36 cellular contexts compared by ENCODE assay signal in genomic region chr7:71659622-71660021, GRCh38.
"Had no signal": no experiment of that assay in that cellular context is flagged by ENCODE, and none has a peak within 500 bp of the region (broad histone marks: within the 10 kb centered on the region; RNA-seq: fewer than 3 reads in every experiment).

No MANE protein-coding gene starts in this region.

- H3K27me3 ChIP-seq: adrenal gland, ascending aorta, breast epithelium, cardiac muscle cell, esophagus muscularis mucosa, foreskin keratinocyte, gastrocnemius medialis had no signal

- H3K4me1 Mint-ChIP-seq: activated B cell treated with CpG ODN at 0.5 μM for 24 hours; activated naive CD4-positive, alpha-beta T cell treated with anti-CD3 and anti-CD28 coated beads, Interleukin-2, amount 50 U/mL, for 24 hours; activated naive CD8-positive, alpha-beta T cell treated with anti-CD3 and anti-CD28 coated beads for 36 hours; activated naive CD8-positive, alpha-beta T cell treated with anti-CD3 and anti-CD28 coated beads, Interleukin-2, amount 50 U/mL, for 24 hours; brain; central memory CD8-positive, alpha-beta T cell; T-helper 17 cell had no signal

- H3K36me3 Mint-ChIP-seq: activated naive CD4-positive, alpha-beta T cell treated with anti-CD3 and anti-CD28 coated beads, Interleukin-2, amount 50 U/mL, for 24 hours; activated naive CD8-positive, alpha-beta T cell treated with anti-CD3 and anti-CD28 coated beads for 36 hours had no signal

- H3K4me3 Mint-ChIP-seq: activated B cell treated with CpG ODN at 0.5 μM for 24 hours; activated CD8-positive, alpha-beta T cell treated with anti-CD3 and anti-CD28 coated beads for 36 hours; activated naive CD4-positive, alpha-beta T cell treated with anti-CD3 and anti-CD28 coated beads for 36 hours; activated naive CD4-positive, alpha-beta T cell treated with anti-CD3 and anti-CD28 coated beads, Interleukin-2, amount 50 U/mL, for 24 hours; activated naive CD8-positive, alpha-beta T cell treated with anti-CD3 and anti-CD28 coated beads for 36 hours; activated naive CD8-positive, alpha-beta T cell treated with anti-CD3 and anti-CD28 coated beads, Interleukin-2, amount 50 U/mL, for 24 hours; activated T-helper 1 cell treated with anti-CD3 and anti-CD28 coated beads, Interleukin-12 subunit alpha, Interleukin-12 subunit beta, Interleukin-2, Interleukin-4 antibody, amounts not matched to agents 30 ng/mL and 10 ng/mL and 1 ng/mL, durations not matched to agents 14 hours and 24 hours and 36 hours; brain; central memory CD8-positive, alpha-beta T cell; dendritic cell treated with granulocyte-macrophage colony-stimulating factor and Interleukin-4, amounts not matched to agents 40 ng/mL and 50 ng/mL, for 4 days; effector memory CD8-positive, alpha-beta T cell; T-helper 17 cell; T-helper 2 cell treated with Interferon-gamma antibody and Interleukin-4, amounts not matched to agents 5 μg/mL and 100 μg/mL, for 36 hours had no signal

- ATAC-seq: activated CD4-positive, CD25-positive, alpha-beta regulatory T cell treated with anti-CD3 and anti-CD28 coated beads, Interleukin-2, amount 50 U/mL, for 24 hours; activated CD8-positive, alpha-beta T cell treated with anti-CD3 and anti-CD28 coated beads for 36 hours; activated naive CD8-positive, alpha-beta T cell treated with anti-CD3 and anti-CD28 coated beads, Interleukin-2, amount 50 U/mL, for 24 hours; effector memory CD8-positive, alpha-beta T cell; foreskin keratinocyte; gastrocnemius medialis; T-helper 17 cell had no signal

- H3K36me3 ChIP-seq: adrenal gland, ascending aorta, breast epithelium, cardiac muscle cell, esophagus muscularis mucosa, gastrocnemius medialis, WERI-Rb-1 had no signal

- H3K27me3 Mint-ChIP-seq: activated B cell treated with CpG ODN at 0.5 μM for 24 hours; activated CD8-positive, alpha-beta T cell treated with anti-CD3 and anti-CD28 coated beads for 36 hours; activated naive CD4-positive, alpha-beta T cell treated with anti-CD3 and anti-CD28 coated beads, Interleukin-2, amount 50 U/mL, for 24 hours; activated naive CD8-positive, alpha-beta T cell treated with anti-CD3 and anti-CD28 coated beads for 36 hours; activated naive CD8-positive, alpha-beta T cell treated with anti-CD3 and anti-CD28 coated beads, Interleukin-2, amount 50 U/mL, for 24 hours; brain; central memory CD8-positive, alpha-beta T cell; dendritic cell treated with granulocyte-macrophage colony-stimulating factor and Interleukin-4, amounts not matched to agents 40 ng/mL and 50 ng/mL, for 4 days; effector memory CD8-positive, alpha-beta T cell; T-helper 17 cell had no signal

- H3K4me3 ChIP-seq: adrenal gland, ascending aorta, breast epithelium, cardiac muscle cell, coronary artery, esophagus muscularis mucosa, gastrocnemius medialis had no signal

- H3K4me1 ChIP-seq: adrenal gland, ascending aorta, breast epithelium, esophagus muscularis mucosa, foreskin keratinocyte, gastrocnemius medialis had no signal

- H3K27ac ChIP-seq: adrenal gland, ascending aorta, breast epithelium, cardiac muscle cell, coronary artery, esophagus muscularis mucosa, foreskin keratinocyte, gastrocnemius medialis, WERI-Rb-1 had no signal

- H3K27ac Mint-ChIP-seq: activated B cell treated with CpG ODN at 0.5 μM for 24 hours; activated CD8-positive, alpha-beta T cell treated with anti-CD3 and anti-CD28 coated beads for 36 hours; activated naive CD4-positive, alpha-beta T cell treated with anti-CD3 and anti-CD28 coated beads for 36 hours; activated naive CD4-positive, alpha-beta T cell treated with anti-CD3 and anti-CD28 coated beads, Interleukin-2, amount 50 U/mL, for 24 hours; activated naive CD8-positive, alpha-beta T cell treated with anti-CD3 and anti-CD28 coated beads for 36 hours; activated naive CD8-positive, alpha-beta T cell treated with anti-CD3 and anti-CD28 coated beads, Interleukin-2, amount 50 U/mL, for 24 hours; activated T-helper 1 cell treated with anti-CD3 and anti-CD28 coated beads, Interleukin-12 subunit alpha, Interleukin-12 subunit beta, Interleukin-2, Interleukin-4 antibody, amounts not matched to agents 30 ng/mL and 10 ng/mL and 1 ng/mL, durations not matched to agents 14 hours and 24 hours and 36 hours; activated T-helper 2 cell treated with anti-CD3 and anti-CD28 coated beads, Interferon-gamma antibody, Interleukin-2, Interleukin-4, amounts not matched to agents 10 μg/mL and 5 μg/mL and 100 μg/mL, durations not matched to agents 14 hours and 24 hours and 36 hours; brain; dendritic cell treated with granulocyte-macrophage colony-stimulating factor and Interleukin-4, amounts not matched to agents 40 ng/mL and 50 ng/mL, for 4 days; effector memory CD8-positive, alpha-beta T cell; T-helper 17 cell; T-helper 2 cell treated with Interferon-gamma antibody and Interleukin-4, amounts not matched to agents 5 μg/mL and 100 μg/mL, for 36 hours had no signal

- H3K9me3 ChIP-seq: adrenal gland, gastrocnemius medialis had no signal

- DNase-seq: activated B cell treated with CpG ODN at 0.5 μM for 24 hours; activated CD4-positive, alpha-beta T cell treated with anti-CD3 and anti-CD28 coated beads for 48 hours; activated CD4-positive, alpha-beta T cell treated with anti-CD3 and anti-CD28 coated beads, Interleukin-2, amount 50 U/mL, for 1 hour; activated CD4-positive, alpha-beta T cell treated with anti-CD3 and anti-CD28 coated beads, Interleukin-2, amount 50 U/mL, for 48 hours; activated CD8-positive, alpha-beta memory T cell treated with anti-CD3 and anti-CD28 coated beads for 24 hours; activated CD8-positive, alpha-beta T cell treated with anti-CD3 and anti-CD28 coated beads for 36 hours; activated effector memory CD4-positive, alpha-beta T cell treated with anti-CD3 and anti-CD28 coated beads, Interleukin-2, amount 50 U/mL, for 16 hours; activated naive CD4-positive, alpha-beta T cell treated with anti-CD3 and anti-CD28 coated beads for 36 hours; activated naive CD8-positive, alpha-beta T cell treated with anti-CD3 and anti-CD28 coated beads for 36 hours; activated naive CD8-positive, alpha-beta T cell treated with anti-CD3 and anti-CD28 coated beads, Interleukin-2, amount 50 U/mL, for 24 hours; activated T-cell treated with anti-CD3 and anti-CD28 coated beads, Interleukin-2, amount 50 U/mL, for 1 hour; activated T-cell treated with anti-CD3 and anti-CD28 coated beads, Interleukin-2, amount 50 U/mL, for 48 hours; effector CD4-positive, alpha-beta T cell; effector memory CD8-positive, alpha-beta T cell; erythroblast; foreskin keratinocyte; gastrocnemius medialis; glutamatergic neuron; T-helper 1 cell; T-helper 17 cell; T1000; WERI-Rb-1 had no signal
